1 cellular context compared by ENCODE assay signal in genomic region chr6:116492331-116493067, GRCh38.
TF ChIP-seq lines count a peak whose summit lies in the region.

No MANE protein-coding gene starts in this region.

TF ChIP-seq in K562, 482 proteins besides CTCF, POLR2A, EP300 and RAD21 (continued from another document and continues in another):
- TF ChIP-seq, protein P1, sequence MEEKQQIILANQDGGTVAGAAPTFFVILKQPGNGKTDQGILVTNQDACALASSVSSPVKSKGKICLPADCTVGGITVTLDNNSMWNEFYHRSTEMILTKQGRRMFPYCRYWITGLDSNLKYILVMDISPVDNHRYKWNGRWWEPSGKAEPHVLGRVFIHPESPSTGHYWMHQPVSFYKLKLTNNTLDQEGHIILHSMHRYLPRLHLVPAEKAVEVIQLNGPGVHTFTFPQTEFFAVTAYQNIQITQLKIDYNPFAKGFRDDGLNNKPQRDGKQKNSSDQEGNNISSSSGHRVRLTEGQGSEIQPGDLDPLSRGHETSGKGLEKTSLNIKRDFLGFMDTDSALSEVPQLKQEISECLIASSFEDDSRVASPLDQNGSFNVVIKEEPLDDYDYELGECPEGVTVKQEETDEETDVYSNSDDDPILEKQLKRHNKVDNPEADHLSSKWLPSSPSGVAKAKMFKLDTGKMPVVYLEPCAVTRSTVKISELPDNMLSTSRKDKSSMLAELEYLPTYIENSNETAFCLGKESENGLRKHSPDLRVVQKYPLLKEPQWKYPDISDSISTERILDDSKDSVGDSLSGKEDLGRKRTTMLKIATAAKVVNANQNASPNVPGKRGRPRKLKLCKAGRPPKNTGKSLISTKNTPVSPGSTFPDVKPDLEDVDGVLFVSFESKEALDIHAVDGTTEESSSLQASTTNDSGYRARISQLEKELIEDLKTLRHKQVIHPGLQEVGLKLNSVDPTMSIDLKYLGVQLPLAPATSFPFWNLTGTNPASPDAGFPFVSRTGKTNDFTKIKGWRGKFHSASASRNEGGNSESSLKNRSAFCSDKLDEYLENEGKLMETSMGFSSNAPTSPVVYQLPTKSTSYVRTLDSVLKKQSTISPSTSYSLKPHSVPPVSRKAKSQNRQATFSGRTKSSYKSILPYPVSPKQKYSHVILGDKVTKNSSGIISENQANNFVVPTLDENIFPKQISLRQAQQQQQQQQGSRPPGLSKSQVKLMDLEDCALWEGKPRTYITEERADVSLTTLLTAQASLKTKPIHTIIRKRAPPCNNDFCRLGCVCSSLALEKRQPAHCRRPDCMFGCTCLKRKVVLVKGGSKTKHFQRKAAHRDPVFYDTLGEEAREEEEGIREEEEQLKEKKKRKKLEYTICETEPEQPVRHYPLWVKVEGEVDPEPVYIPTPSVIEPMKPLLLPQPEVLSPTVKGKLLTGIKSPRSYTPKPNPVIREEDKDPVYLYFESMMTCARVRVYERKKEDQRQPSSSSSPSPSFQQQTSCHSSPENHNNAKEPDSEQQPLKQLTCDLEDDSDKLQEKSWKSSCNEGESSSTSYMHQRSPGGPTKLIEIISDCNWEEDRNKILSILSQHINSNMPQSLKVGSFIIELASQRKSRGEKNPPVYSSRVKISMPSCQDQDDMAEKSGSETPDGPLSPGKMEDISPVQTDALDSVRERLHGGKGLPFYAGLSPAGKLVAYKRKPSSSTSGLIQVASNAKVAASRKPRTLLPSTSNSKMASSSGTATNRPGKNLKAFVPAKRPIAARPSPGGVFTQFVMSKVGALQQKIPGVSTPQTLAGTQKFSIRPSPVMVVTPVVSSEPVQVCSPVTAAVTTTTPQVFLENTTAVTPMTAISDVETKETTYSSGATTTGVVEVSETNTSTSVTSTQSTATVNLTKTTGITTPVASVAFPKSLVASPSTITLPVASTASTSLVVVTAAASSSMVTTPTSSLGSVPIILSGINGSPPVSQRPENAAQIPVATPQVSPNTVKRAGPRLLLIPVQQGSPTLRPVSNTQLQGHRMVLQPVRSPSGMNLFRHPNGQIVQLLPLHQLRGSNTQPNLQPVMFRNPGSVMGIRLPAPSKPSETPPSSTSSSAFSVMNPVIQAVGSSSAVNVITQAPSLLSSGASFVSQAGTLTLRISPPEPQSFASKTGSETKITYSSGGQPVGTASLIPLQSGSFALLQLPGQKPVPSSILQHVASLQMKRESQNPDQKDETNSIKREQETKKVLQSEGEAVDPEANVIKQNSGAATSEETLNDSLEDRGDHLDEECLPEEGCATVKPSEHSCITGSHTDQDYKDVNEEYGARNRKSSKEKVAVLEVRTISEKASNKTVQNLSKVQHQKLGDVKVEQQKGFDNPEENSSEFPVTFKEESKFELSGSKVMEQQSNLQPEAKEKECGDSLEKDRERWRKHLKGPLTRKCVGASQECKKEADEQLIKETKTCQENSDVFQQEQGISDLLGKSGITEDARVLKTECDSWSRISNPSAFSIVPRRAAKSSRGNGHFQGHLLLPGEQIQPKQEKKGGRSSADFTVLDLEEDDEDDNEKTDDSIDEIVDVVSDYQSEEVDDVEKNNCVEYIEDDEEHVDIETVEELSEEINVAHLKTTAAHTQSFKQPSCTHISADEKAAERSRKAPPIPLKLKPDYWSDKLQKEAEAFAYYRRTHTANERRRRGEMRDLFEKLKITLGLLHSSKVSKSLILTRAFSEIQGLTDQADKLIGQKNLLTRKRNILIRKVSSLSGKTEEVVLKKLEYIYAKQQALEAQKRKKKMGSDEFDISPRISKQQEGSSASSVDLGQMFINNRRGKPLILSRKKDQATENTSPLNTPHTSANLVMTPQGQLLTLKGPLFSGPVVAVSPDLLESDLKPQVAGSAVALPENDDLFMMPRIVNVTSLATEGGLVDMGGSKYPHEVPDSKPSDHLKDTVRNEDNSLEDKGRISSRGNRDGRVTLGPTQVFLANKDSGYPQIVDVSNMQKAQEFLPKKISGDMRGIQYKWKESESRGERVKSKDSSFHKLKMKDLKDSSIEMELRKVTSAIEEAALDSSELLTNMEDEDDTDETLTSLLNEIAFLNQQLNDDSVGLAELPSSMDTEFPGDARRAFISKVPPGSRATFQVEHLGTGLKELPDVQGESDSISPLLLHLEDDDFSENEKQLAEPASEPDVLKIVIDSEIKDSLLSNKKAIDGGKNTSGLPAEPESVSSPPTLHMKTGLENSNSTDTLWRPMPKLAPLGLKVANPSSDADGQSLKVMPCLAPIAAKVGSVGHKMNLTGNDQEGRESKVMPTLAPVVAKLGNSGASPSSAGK (IDR thresholded peaks at IDR 0.05): no peak
- TF ChIP-seq ZNF232 (CRISPR knock-in tag; IDR thresholded peaks at IDR 0.05) (no peak), MBD2 (IDR thresholded peaks at IDR 0.05; ENCODE audit: borderline replicate concordance, low read depth) (peak; percentile 19; the same call in 1 of the 2 replicates), NR2C1 (IDR thresholded peaks at IDR 0.05) (peak; percentile 65), NR2C1 (tag; IDR thresholded peaks at IDR 0.05) (peak; percentile 64), HES1 (IDR thresholded peaks at IDR 0.05; ENCODE audit: low read depth) (no peak), HBP1 (CRISPR knock-in tag; IDR thresholded peaks at IDR 0.05) (no peak), HMGN3 (IDR thresholded peaks at IDR 0.05; ENCODE audit: borderline replicate concordance, extremely low read depth, insufficient read length, low read depth, low read length) (no peak), ZNF24 (IDR thresholded peaks at IDR 0.05) (no peak), TCF7L2 (IDR thresholded peaks at IDR 0.05; ENCODE audit: low read depth, low read length) (no peak), ZKSCAN1 (IDR thresholded peaks at IDR 0.05; ENCODE audit: low read depth, low read length) (no peak), ZNF408 (CRISPR knock-in tag; IDR thresholded peaks at IDR 0.05; ENCODE audit: low read depth) (no peak), FOXJ2 (tag; IDR thresholded peaks at IDR 0.05) (no peak), RERE (CRISPR knock-in tag; IDR thresholded peaks at IDR 0.05; ENCODE audit: borderline replicate concordance) (no peak), HDAC2 (IDR thresholded peaks at IDR 0.05) (peak; percentile 29; the same call in 1 of the 2 replicates), HNRNPL (IDR thresholded peaks at IDR 0.05; ENCODE audit: low read depth, low read length) (no peak), NR2C2 (CRISPR knock-in tag; IDR thresholded peaks at IDR 0.05) (no peak), NR2C2 (tag; IDR thresholded peaks at IDR 0.05) (peak; percentile 61), NFE2 (IDR thresholded peaks at IDR 0.05; ENCODE audit: low read depth) (peak; percentile 42), ZBED1 (IDR thresholded peaks at IDR 0.05) (no peak), TFAM (CRISPR knock-in tag; conservative IDR thresholded peaks at IDR 0.05) (no peak), POLR2B (IDR thresholded peaks at IDR 0.05; ENCODE audit: low read depth, partially characterized antibody) (no peak), LCOR (CRISPR knock-in tag; IDR thresholded peaks at IDR 0.05) (no peak), ELF1 (tag; IDR thresholded peaks at IDR 0.05) (no peak), SMARCA5 (IDR thresholded peaks at IDR 0.05) (no peak), MYC (IDR thresholded peaks at IDR 0.05; ENCODE audit: low read depth, low read length) (no peak), MYC (CRISPR knock-in tag; IDR thresholded peaks at IDR 0.05; ENCODE audit: borderline replicate concordance, low read depth) (no peak), DIDO1 (tag; IDR thresholded peaks at IDR 0.05; ENCODE audit: low read depth) (no peak), ZNF764 (CRISPR knock-in tag; IDR thresholded peaks at IDR 0.05; ENCODE audit: low read depth) (no peak), ERF (CRISPR knock-in tag; IDR thresholded peaks at IDR 0.05) (no peak), DPF2 (IDR thresholded peaks at IDR 0.05) (peak; percentile 96), ZNF436 (CRISPR knock-in tag; IDR thresholded peaks at IDR 0.05) (no peak), FOXA1 (IDR thresholded peaks at IDR 0.05; ENCODE audit: borderline replicate concordance) (no peak), ZFX (CRISPR knock-in tag; IDR thresholded peaks at IDR 0.05) (no peak), MTA1 (IDR thresholded peaks at IDR 0.05; ENCODE audit: borderline replicate concordance) (no peak)
- TF ChIP-seq, protein P2, sequence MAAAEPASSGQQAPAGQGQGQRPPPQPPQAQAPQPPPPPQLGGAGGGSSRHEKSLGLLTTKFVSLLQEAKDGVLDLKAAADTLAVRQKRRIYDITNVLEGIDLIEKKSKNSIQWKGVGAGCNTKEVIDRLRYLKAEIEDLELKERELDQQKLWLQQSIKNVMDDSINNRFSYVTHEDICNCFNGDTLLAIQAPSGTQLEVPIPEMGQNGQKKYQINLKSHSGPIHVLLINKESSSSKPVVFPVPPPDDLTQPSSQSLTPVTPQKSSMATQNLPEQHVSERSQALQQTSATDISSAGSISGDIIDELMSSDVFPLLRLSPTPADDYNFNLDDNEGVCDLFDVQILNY (CRISPR knock-in tag; IDR thresholded peaks at IDR 0.05): no peak
- TF ChIP-seq, protein P3, sequence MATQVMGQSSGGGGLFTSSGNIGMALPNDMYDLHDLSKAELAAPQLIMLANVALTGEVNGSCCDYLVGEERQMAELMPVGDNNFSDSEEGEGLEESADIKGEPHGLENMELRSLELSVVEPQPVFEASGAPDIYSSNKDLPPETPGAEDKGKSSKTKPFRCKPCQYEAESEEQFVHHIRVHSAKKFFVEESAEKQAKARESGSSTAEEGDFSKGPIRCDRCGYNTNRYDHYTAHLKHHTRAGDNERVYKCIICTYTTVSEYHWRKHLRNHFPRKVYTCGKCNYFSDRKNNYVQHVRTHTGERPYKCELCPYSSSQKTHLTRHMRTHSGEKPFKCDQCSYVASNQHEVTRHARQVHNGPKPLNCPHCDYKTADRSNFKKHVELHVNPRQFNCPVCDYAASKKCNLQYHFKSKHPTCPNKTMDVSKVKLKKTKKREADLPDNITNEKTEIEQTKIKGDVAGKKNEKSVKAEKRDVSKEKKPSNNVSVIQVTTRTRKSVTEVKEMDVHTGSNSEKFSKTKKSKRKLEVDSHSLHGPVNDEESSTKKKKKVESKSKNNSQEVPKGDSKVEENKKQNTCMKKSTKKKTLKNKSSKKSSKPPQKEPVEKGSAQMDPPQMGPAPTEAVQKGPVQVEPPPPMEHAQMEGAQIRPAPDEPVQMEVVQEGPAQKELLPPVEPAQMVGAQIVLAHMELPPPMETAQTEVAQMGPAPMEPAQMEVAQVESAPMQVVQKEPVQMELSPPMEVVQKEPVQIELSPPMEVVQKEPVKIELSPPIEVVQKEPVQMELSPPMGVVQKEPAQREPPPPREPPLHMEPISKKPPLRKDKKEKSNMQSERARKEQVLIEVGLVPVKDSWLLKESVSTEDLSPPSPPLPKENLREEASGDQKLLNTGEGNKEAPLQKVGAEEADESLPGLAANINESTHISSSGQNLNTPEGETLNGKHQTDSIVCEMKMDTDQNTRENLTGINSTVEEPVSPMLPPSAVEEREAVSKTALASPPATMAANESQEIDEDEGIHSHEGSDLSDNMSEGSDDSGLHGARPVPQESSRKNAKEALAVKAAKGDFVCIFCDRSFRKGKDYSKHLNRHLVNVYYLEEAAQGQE (CRISPR knock-in tag; IDR thresholded peaks at IDR 0.05; ENCODE audit: low read depth): no peak
- TF ChIP-seq, protein P4, sequence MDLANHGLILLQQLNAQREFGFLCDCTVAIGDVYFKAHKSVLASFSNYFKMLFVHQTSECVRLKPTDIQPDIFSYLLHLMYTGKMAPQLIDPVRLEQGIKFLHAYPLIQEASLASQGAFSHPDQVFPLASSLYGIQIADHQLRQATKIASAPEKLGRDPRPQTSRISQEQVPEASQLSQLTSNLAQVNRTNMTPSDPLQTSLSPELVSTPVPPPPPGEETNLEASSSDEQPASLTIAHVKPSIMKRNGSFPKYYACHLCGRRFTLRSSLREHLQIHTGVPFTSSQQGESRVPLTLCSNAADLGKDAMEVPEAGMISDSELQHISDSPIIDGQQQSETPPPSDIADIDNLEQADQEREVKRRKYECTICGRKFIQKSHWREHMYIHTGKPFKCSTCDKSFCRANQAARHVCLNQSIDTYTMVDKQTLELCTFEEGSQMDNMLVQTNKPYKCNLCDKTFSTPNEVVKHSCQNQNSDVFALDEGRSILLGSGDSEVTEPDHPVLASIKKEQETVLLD (IDR thresholded peaks at IDR 0.05): no peak; the same call in 1 of the 2 replicates
